Comparison of ENCODE assay signal across 13 cellular contexts in the genomic region with DNA sequence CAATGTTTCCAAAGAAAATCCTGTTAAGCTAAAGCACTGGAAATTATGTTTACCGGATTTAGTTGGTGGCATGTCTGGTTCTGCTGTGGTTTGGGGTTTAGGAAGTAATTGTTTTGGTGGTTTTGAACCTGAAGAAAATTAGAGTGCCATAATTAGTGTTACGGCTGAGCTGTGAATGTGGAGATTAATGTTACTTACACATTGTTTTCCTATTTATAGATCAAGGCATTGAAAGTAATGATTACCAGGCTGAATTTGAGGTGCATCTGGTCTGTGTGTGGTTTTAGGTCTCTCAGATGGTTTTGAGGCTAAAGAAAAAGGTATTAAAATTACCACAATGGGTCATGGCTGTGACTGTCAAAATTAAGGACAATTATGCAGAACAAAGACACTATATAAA.
A peak's percentile ranks its signal among the peaks of the same experiment; 100 is the strongest.
DNase-seq lines count a peak whose midpoint lies in the region; ATAC-seq and TF ChIP-seq lines count a peak whose summit lies in the region.
"Had no signal": no experiment of that assay in that cellular context is flagged by ENCODE, and none has a peak within 500 bp of the region (broad histone marks: within the 10 kb centered on the region; RNA-seq: fewer than 3 reads in every experiment).

No MANE protein-coding gene starts in this region.

- no peaks in the 10 kb centered on the region for H3K9me3 ChIP-seq in osteoblast (ENCODE audit: low read depth, low read length)
- H3K9me3 ChIP-seq: A549, BE2C had no signal

- in situ Hi-C loops in KBM-7 (cut with MboI; ENCODE audit: low pct_unique_long_range_greater_than_20kb, low sequenced_read_pairs), result no loop called here

- no peak overlapping the region for H3K4me2 ChIP-seq in osteoblast (ENCODE audit: insufficient read depth, low read length)
- H3K4me2 ChIP-seq: A549 had no signal

- H3K79me2 ChIP-seq in osteoblast (ENCODE audit: insufficient read depth, low read length), result no peaks in the 10 kb centered on the region

- peaks cover 46% of the 10 kb centered on the region for H3K36me3 ChIP-seq in osteoblast (ENCODE audit: insufficient read depth, low read length)
- H3K36me3 ChIP-seq: BE2C had no signal

- no peak for ATAC-seq in GM21423 (IDR thresholded peaks at IDR 0.05; ENCODE audit: unreplicated experiment)
- ATAC-seq in GM19328 (IDR thresholded peaks at IDR 0.05; ENCODE audit: unreplicated experiment), result no peak
- ATAC-seq: A549 had no signal

- H3K27ac ChIP-seq in osteoblast (ENCODE audit: low read depth, low read length), result no peak overlapping the region
- H3K27ac ChIP-seq: A549, C4-2B, HL-60 had no signal

- no peak overlapping the region for H2AFZ ChIP-seq in osteoblast (ENCODE audit: low read length)

- H4K20me1 ChIP-seq in osteoblast (ENCODE audit: insufficient read depth, low read length), result no peaks in the 10 kb centered on the region

- TF ChIP-seq CTCF in osteoblast (IDR thresholded peaks at IDR 0.05; ENCODE audit: extremely low read depth, low read depth, low read length), result no peak

- DNase-seq in KBM-7 (peak; percentile 7), NCI-H1417 (lab: John Stamatoyannopoulos, UW) (peak in 2 of 3 experiments; percentile 8 to 62), SW480 (ENCODE audit: low spot score) (peak; percentile 1), osteoblast (ENCODE audit: insufficient read length, low spot score, missing footprints) (peak; percentile 36), midbrain (lab: John Stamatoyannopoulos, UW) (no peak)
- DNase-seq: BE2C; CD4-positive, alpha-beta memory T cell; DMS79 had no signal

- no peaks in the 10 kb centered on the region for H3K27me3 ChIP-seq in osteoblast (ENCODE audit: insufficient read depth, low read length)
- H3K27me3 ChIP-seq: BE2C had no signal

- H3K4me3 ChIP-seq in osteoblast (ENCODE audit: insufficient read depth, low read length), result no peak overlapping the region
- H3K4me3 ChIP-seq: A549 had no signal

- peaks cover 4% of the 10 kb centered on the region for H3K4me1 ChIP-seq in osteoblast (ENCODE audit: insufficient read depth, low read length)
- H3K4me1 ChIP-seq: A549 had no signal
